ENCODE assay signal across 34 cellular contexts in the genomic region with DNA sequence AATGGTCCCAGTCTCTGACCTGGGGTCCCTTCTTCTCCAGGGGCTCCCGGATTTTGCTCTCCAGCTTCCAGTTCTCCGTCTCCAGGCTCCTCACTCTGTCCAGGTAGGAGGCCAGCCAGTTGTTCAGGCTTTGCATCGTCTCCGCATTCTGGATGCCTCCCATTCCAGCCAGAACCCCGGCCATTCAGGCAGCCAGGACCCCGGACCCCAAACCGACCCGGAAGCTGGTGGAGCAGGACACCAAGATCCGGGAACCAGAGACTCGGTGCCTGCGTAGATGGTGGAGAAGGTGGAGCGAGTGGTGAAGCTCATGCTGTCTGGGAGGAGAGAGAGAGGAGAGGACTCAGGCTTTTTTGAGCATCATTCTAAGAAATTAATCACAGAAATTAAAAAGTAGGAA.
"Had no signal": no experiment of that assay in that cellular context is flagged by ENCODE, and none has a peak within 500 bp of the region (broad histone marks: within the 10 kb centered on the region; RNA-seq: fewer than 3 reads in every experiment).

No MANE protein-coding gene starts in this region.

- ATAC-seq: activated naive CD4-positive, alpha-beta T cell treated with anti-CD3 and anti-CD28 coated beads, Interleukin-2, amount 50 U/mL, for 72 hours; activated naive CD8-positive, alpha-beta T cell treated with anti-CD3 and anti-CD28 coated beads, Interleukin-2, amount 50 U/mL, for 24 hours; activated T-cell treated with anti-CD3 and anti-CD28 coated beads, Interleukin-2, amount 50 U/mL, for 4 hours; activated T-cell treated with anti-CD3 and anti-CD28 coated beads, Interleukin-2, amount 50 U/mL, for 72 hours; activated T-helper 17 cell treated with anti-CD3 and anti-CD28 coated beads, Interleukin-2, amount 50 U/mL, for 72 hours; body of pancreas had no signal

- H3K4me1 ChIP-seq: adrenal gland, ascending aorta, body of pancreas, breast epithelium had no signal

- H3K27ac ChIP-seq: adrenal gland, ascending aorta, body of pancreas, brain microvascular endothelial cell, breast epithelium, cardiac muscle cell had no signal

- H3K4me3 ChIP-seq: adrenal gland, ascending aorta, body of pancreas, breast epithelium, cardiac muscle cell had no signal

- H3K27me3 ChIP-seq: adrenal gland, ascending aorta, body of pancreas, brain microvascular endothelial cell, breast epithelium, cardiac muscle cell had no signal

- DNase-seq: activated effector memory CD4-positive, alpha-beta T cell treated with anti-CD3 and anti-CD28 coated beads, Interleukin-2, amount 50 U/mL, for 16 hours; activated effector memory CD4-positive, alpha-beta T cell treated with Interleukin-2 at 50 U/mL for 16 hours; activated gamma-delta T cell; activated gamma-delta T cell treated with Interleukin-2 at 50 U/mL for 16 hours; activated naive CD4-positive, alpha-beta T cell; activated naive CD4-positive, alpha-beta T cell treated with anti-CD3 and anti-CD28 coated beads for 36 hours; activated naive CD4-positive, alpha-beta T cell treated with anti-CD3 and anti-CD28 coated beads, Interleukin-2, amount 10 ng/mL, durations not matched to agents 7 days and 5 days; activated naive CD4-positive, alpha-beta T cell treated with anti-CD3 and anti-CD28 coated beads, Interleukin-2, amount 50 U/mL, for 16 hours; activated naive CD4-positive, alpha-beta T cell treated with Interleukin-2 at 50 U/mL for 16 hours; activated naive CD8-positive, alpha-beta T cell treated with anti-CD3 and anti-CD28 coated beads for 36 hours; activated naive CD8-positive, alpha-beta T cell treated with anti-CD3 and anti-CD28 coated beads, Interleukin-2, amount 10 ng/mL, durations not matched to agents 7 days and 5 days; activated naive CD8-positive, alpha-beta T cell treated with anti-CD3 and anti-CD28 coated beads, Interleukin-2, amount 50 U/mL, for 24 hours; activated T-cell treated with anti-CD3 and anti-CD28 coated beads, Interleukin-2, amount 50 U/mL, for 1 hour; activated T-cell treated with anti-CD3 and anti-CD28 coated beads, Interleukin-2, amount 50 U/mL, for 24 hours; activated T-cell treated with anti-CD3 and anti-CD28 coated beads, Interleukin-2, amount 50 U/mL, for 4 hours; activated T-cell treated with anti-CD3 and anti-CD28 coated beads, Interleukin-2, amount 50 U/mL, for 48 hours; activated T-cell treated with anti-CD3 and anti-CD28 coated beads, Interleukin-2, amount 50 U/mL, for 72 hours; adrenal gland; amniotic stem cell; amygdala; anterior cingulate cortex; aorta; body of pancreas; brain microvascular endothelial cell; caudate nucleus; central memory CD4-positive, alpha-beta T cell; cerebellar nuclear complex had no signal

- H3K9me3 ChIP-seq: adrenal gland, ascending aorta, body of pancreas, breast epithelium had no signal

- FAIRE-seq: astrocyte, bronchial epithelial cell had no signal

- H3K36me3 ChIP-seq: adrenal gland, ascending aorta, brain microvascular endothelial cell, breast epithelium, cardiac muscle cell had no signal
